Comparison of ENCODE assay signal across 26 cellular contexts in the genomic region with DNA sequence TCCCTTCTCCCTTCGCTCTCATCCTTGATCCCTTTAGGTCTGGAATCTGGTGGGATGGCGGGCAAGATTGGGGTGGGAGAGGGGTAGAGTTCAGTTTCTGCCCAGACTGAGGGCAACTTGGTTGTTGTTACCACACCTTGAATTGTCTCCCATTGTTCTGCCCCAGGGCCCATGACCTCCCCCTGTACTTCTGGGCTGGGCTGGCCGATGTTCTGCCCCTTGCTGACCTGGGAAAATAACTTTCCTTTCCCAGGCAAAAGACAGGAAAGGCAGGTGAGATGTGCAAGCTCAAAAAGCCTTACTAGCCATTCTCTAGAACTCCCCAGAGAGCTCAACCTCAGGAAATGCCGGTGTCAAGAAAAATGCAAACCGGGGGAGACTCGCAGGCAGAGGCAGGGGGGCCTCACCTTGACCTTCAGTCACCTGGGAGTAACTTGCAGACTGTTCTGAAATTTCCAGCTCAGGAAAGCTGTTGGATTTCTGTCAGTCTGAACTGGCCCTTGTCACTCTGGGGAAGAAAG.
"Had no signal": no experiment of that assay in that cellular context is flagged by ENCODE, and none has a peak within 500 bp of the region (broad histone marks: within the 10 kb centered on the region; RNA-seq: fewer than 3 reads in every experiment).

No MANE protein-coding gene starts in this region.

- H3K4me1 ChIP-seq: esophagus muscularis mucosa, foreskin keratinocyte, gastroesophageal sphincter, left ventricle myocardium inferior, lower lobe of right lung, psoas muscle, sigmoid colon, testis, tibial artery had no signal

- H3K4me2 ChIP-seq: hepatocyte had no signal

- H2AFZ ChIP-seq: hepatocyte had no signal

- H3K27ac Mint-ChIP-seq: dendritic cell treated with granulocyte-macrophage colony-stimulating factor and Interleukin-4, amounts not matched to agents 40 ng/mL and 50 ng/mL, for 4 days; immature natural killer cell; natural killer cell; stimulated activated effector memory CD8-positive, alpha-beta T cell treated with anti-CD3 and anti-CD28 coated beads, Interleukin-12 subunit alpha, Interleukin-12 subunit beta, amount 100 ng/mL, for 72 hours; type B pancreatic cell had no signal

- H3K36me3 ChIP-seq: esophagus muscularis mucosa, gastroesophageal sphincter, heart left ventricle, left ventricle myocardium inferior, lower lobe of right lung, ovary, sigmoid colon, tibial artery had no signal

- H3K27ac ChIP-seq: esophagus muscularis mucosa, foreskin keratinocyte, gastroesophageal sphincter, heart left ventricle, hepatocyte, left ventricle myocardium inferior, lower lobe of right lung, ovary, psoas muscle, sigmoid colon, testis, tibial artery had no signal

- H3K9me3 Mint-ChIP-seq: dendritic cell treated with granulocyte-macrophage colony-stimulating factor and Interleukin-4, amounts not matched to agents 40 ng/mL and 50 ng/mL, for 4 days; immature natural killer cell; natural killer cell; stimulated activated effector memory CD8-positive, alpha-beta T cell treated with anti-CD3 and anti-CD28 coated beads, Interleukin-12 subunit alpha, Interleukin-12 subunit beta, amount 100 ng/mL, for 72 hours; type B pancreatic cell had no signal

- DNase-seq: effector CD8-positive, alpha-beta T cell; foreskin keratinocyte; heart left ventricle; immature natural killer cell; islet precursor cell; kidney glomerular epithelial cell; left colon; left ventricle myocardium inferior; lower lobe of right lung; natural killer cell; occipital lobe; ovary; psoas muscle; sigmoid colon; stimulated activated CD4-positive, alpha-beta T cell treated with anti-CD3 and anti-CD28 coated beads, Interleukin-2, amount 100 ng/mL, for 24 hours; stimulated activated CD4-positive, alpha-beta T cell treated with anti-CD3 and anti-CD28 coated beads, Interleukin-4, amount 100 ng/mL, for 24 hours; stimulated activated naive CD4-positive, alpha-beta T cell treated with Interleukin-2 at 50 U/mL for 16 hours; substantia nigra; testis; tibial artery had no signal

- H3K4me3 ChIP-seq: esophagus muscularis mucosa, gastroesophageal sphincter, heart left ventricle, hepatocyte, left ventricle myocardium inferior, lower lobe of right lung, ovary, psoas muscle, sigmoid colon, testis, tibial artery had no signal

- H3K27me3 ChIP-seq: foreskin keratinocyte, hepatocyte, ovary, testis had no signal

- H3K4me3 Mint-ChIP-seq: dendritic cell treated with granulocyte-macrophage colony-stimulating factor and Interleukin-4, amounts not matched to agents 40 ng/mL and 50 ng/mL, for 4 days; immature natural killer cell; natural killer cell; stimulated activated effector memory CD8-positive, alpha-beta T cell treated with anti-CD3 and anti-CD28 coated beads, Interleukin-12 subunit alpha, Interleukin-12 subunit beta, amount 100 ng/mL, for 72 hours; type B pancreatic cell had no signal

- H3K4me1 Mint-ChIP-seq: immature natural killer cell; natural killer cell; stimulated activated effector memory CD8-positive, alpha-beta T cell treated with anti-CD3 and anti-CD28 coated beads, Interleukin-12 subunit alpha, Interleukin-12 subunit beta, amount 100 ng/mL, for 72 hours had no signal

- H3K9me3 ChIP-seq: gastroesophageal sphincter, heart left ventricle, left ventricle myocardium inferior, lower lobe of right lung, ovary, psoas muscle, sigmoid colon, testis, tibial artery had no signal

- H3K36me3 Mint-ChIP-seq: immature natural killer cell; natural killer cell; stimulated activated effector memory CD8-positive, alpha-beta T cell treated with anti-CD3 and anti-CD28 coated beads, Interleukin-12 subunit alpha, Interleukin-12 subunit beta, amount 100 ng/mL, for 72 hours; type B pancreatic cell had no signal

- ATAC-seq: foreskin keratinocyte; gastroesophageal sphincter; left colon; lower lobe of right lung; natural killer cell; psoas muscle; stimulated activated effector memory CD8-positive, alpha-beta T cell treated with anti-CD3 and anti-CD28 coated beads, Interleukin-12 subunit alpha, Interleukin-12 subunit beta, amount 100 ng/mL, for 72 hours had no signal
